Comparison of ENCODE assay signal across 3 cellular contexts in genomic region chr17:9028171-9028570, GRCh38.
TF ChIP-seq lines count a peak whose summit lies in the region.

No MANE protein-coding gene starts in this region.

TF ChIP-seq in HEK293T, 16 proteins besides CTCF, POLR2A, EP300 and RAD21:
- TF ChIP-seq SP1 (IDR thresholded peaks at IDR 0.05) (no peak), PKNOX1 (IDR thresholded peaks at IDR 0.05) (peak; percentile 92), TARDBP (IDR thresholded peaks at IDR 0.05) (no peak), BHLHE40 (IDR thresholded peaks at IDR 0.05; ENCODE audit: borderline replicate concordance) (no peak), NFRKB (IDR thresholded peaks at IDR 0.05) (no peak), CTBP1 (IDR thresholded peaks at IDR 0.05; ENCODE audit: borderline replicate concordance) (no peak), FOXK2 (IDR thresholded peaks at IDR 0.05) (no peak), ELF4 (IDR thresholded peaks at IDR 0.05) (no peak), ZNF384 (IDR thresholded peaks at IDR 0.05) (no peak)

TF ChIP-seq in K562, 482 proteins besides CTCF, POLR2A, EP300 and RAD21:
- TF ChIP-seq ZNF830 (CRISPR knock-in tag; IDR thresholded peaks at IDR 0.05) (no peak), PKNOX1 (IDR thresholded peaks at IDR 0.05) (peak; percentile 72)

TF ChIP-seq in HepG2, 621 proteins besides CTCF, POLR2A, EP300 and RAD21:
- TF ChIP-seq ZNF3 (CRISPR knock-in tag; IDR thresholded peaks at IDR 0.05) (no peak), SPEN (CRISPR knock-in tag; IDR thresholded peaks at IDR 0.05; ENCODE audit: low read depth) (no peak), FOSL2 (CRISPR knock-in tag; IDR thresholded peaks at IDR 0.05) (peak; percentile 61)
